Comparison of ENCODE assay signal across 1 cellular context in the genomic region with DNA sequence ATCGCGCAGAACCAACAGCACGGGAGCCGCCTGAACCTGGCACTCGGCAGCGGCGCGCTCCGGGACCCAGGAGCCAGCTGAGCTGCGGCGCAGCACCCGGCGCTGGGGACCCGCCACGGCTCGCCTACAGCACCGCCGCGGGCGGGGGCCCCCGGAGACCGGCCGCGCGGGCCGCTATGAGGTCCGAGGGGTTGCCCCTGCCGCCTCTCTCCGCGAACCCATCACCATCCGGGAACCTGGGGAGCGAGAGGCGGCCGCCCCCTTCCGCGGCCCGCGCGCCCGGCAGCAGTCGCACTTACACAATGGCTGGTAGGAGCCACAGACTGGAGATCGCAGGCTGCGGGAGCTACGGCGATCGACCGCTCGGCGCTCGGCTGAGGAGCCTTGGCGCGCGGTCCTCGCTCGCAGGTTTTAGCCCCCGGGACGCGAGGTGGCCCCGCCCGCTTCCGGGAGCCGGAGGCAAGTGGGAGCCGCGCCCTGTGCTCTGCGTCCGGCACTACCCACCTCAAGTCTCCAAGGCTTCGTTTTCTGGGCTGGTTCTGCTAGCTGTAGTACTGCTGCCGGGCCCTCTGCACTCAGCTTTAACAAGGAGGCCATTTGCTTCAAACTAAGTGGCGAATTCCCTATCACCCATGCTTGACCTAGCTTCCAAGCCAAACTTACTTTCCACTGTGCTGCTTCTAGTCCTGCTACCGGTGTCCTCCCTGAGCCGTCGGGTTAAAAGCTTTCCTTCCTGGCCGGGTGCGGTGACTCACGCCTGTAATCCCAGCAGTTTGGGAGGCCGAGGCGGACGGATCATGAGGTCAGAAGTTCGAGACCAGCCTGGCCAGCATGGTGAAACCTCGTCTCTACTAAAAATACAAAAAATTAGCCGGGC.
TF ChIP-seq lines count a peak whose summit lies in the region.

Gene TPK1, minus strand, starts transcription at position 386 of the 877 bp plus-strand sequence. CDS start 451 bp downstream, outside the sequence.

TF ChIP-seq in HepG2, 621 proteins besides CTCF, POLR2A, EP300 and RAD21 (continued from another document and continues in another):
- TF ChIP-seq HNF1A (IDR thresholded peaks at IDR 0.05; ENCODE audit: low read depth) (no peak), HNF1A (CRISPR knock-in tag; IDR thresholded peaks at IDR 0.05; ENCODE audit: borderline replicate concordance) (peak; percentile 73; the same call in 1 of the 2 replicates), MLX (CRISPR knock-in tag; IDR thresholded peaks at IDR 0.05) (0 out of 2 replicates have a peak, but pooled peaks have one; percentile 21), ZNF33B (CRISPR knock-in tag; IDR thresholded peaks at IDR 0.05) (no peak; the same call in 1 of the 2 replicates), ADNP (CRISPR knock-in tag; IDR thresholded peaks at IDR 0.05) (0 out of 2 replicates have a peak, but pooled peaks have one; percentile 15), ZNF777 (CRISPR knock-in tag; IDR thresholded peaks at IDR 0.05) (peak; percentile 68), NR2F1 (CRISPR knock-in tag; IDR thresholded peaks at IDR 0.05) (no peak), ZNF264 (CRISPR knock-in tag; IDR thresholded peaks at IDR 0.05) (peak; percentile 63; the same call in 1 of the 2 replicates), RXRB (CRISPR knock-in tag; IDR thresholded peaks at IDR 0.05; ENCODE audit: borderline replicate concordance) (peak; percentile 30; the same call in 1 of the 2 replicates), ZNF556 (CRISPR knock-in tag; IDR thresholded peaks at IDR 0.05; ENCODE audit: borderline replicate concordance) (peak; percentile 73; the same call in 1 of the 2 replicates), ELF1 (CRISPR knock-in tag; IDR thresholded peaks at IDR 0.05) (peak; percentile 86), KAT7 (CRISPR knock-in tag; IDR thresholded peaks at IDR 0.05; ENCODE audit: borderline replicate concordance) (peak; percentile 51; the same call in 1 of the 2 replicates), MTA1 (CRISPR knock-in tag; IDR thresholded peaks at IDR 0.05; ENCODE audit: borderline replicate concordance) (peak; percentile 59; the same call in 1 of the 2 replicates), SATB2 (CRISPR knock-in tag; IDR thresholded peaks at IDR 0.05) (0 out of 2 replicates have a peak, but pooled peaks have one; percentile 30), CHD4 (IDR thresholded peaks at IDR 0.05; ENCODE audit: borderline replicate concordance, low read length) (no peak), ZNF124 (CRISPR knock-in tag; IDR thresholded peaks at IDR 0.05) (peak; percentile 70; the same call in 1 of the 2 replicates), SP1 (IDR thresholded peaks at IDR 0.05) (no peak), SP1 (CRISPR knock-in tag; IDR thresholded peaks at IDR 0.05) (peak; percentile 62), U2AF2 (IDR thresholded peaks at IDR 0.05; ENCODE audit: low read depth, low read length) (no peak), KDM5A (IDR thresholded peaks at IDR 0.05; ENCODE audit: borderline replicate concordance, low read length) (no peak), SALL2 (CRISPR knock-in tag; IDR thresholded peaks at IDR 0.05) (peak; percentile 77), TFE3 (CRISPR knock-in tag; IDR thresholded peaks at IDR 0.05) (peak; percentile 67), ZBTB25 (CRISPR knock-in tag; IDR thresholded peaks at IDR 0.05) (peak; percentile 73; the same call in 1 of the 2 replicates), NAIF1 (CRISPR knock-in tag; IDR thresholded peaks at IDR 0.05; ENCODE audit: borderline replicate concordance) (peak; percentile 77; the same call in 1 of the 2 replicates), GABPA (IDR thresholded peaks at IDR 0.05; ENCODE audit: low read depth, low read length) (peak; percentile 70), GABPA (CRISPR knock-in tag; IDR thresholded peaks at IDR 0.05; ENCODE audit: low read depth) (peak; percentile 84), ZNF782 (CRISPR knock-in tag; IDR thresholded peaks at IDR 0.05; ENCODE audit: borderline replicate concordance) (peak; percentile 59; the same call in 1 of the 2 replicates), ZKSCAN5 (CRISPR knock-in tag; IDR thresholded peaks at IDR 0.05) (no peak), TOE1 (CRISPR knock-in tag; IDR thresholded peaks at IDR 0.05) (0 out of 2 replicates have a peak, but pooled peaks have one; percentile 39), NFATC3 (CRISPR knock-in tag; IDR thresholded peaks at IDR 0.05) (no peak), SKI (IDR thresholded peaks at IDR 0.05; ENCODE audit: partially characterized antibody) (peak; percentile 25), ZSCAN12 (CRISPR knock-in tag; IDR thresholded peaks at IDR 0.05) (peak; percentile 82; the same call in 1 of the 2 replicates), SPEN (CRISPR knock-in tag; IDR thresholded peaks at IDR 0.05; ENCODE audit: low read depth) (peak; percentile 49; the same call in 1 of the 2 replicates)
- TF ChIP-seq, protein P1, sequence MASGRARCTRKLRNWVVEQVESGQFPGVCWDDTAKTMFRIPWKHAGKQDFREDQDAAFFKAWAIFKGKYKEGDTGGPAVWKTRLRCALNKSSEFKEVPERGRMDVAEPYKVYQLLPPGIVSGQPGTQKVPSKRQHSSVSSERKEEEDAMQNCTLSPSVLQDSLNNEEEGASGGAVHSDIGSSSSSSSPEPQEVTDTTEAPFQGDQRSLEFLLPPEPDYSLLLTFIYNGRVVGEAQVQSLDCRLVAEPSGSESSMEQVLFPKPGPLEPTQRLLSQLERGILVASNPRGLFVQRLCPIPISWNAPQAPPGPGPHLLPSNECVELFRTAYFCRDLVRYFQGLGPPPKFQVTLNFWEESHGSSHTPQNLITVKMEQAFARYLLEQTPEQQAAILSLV (CRISPR knock-in tag; IDR thresholded peaks at IDR 0.05; ENCODE audit: borderline replicate concordance) = peak; percentile 70; the same call in 1 of the 2 replicates
- TF ChIP-seq, protein P2, sequence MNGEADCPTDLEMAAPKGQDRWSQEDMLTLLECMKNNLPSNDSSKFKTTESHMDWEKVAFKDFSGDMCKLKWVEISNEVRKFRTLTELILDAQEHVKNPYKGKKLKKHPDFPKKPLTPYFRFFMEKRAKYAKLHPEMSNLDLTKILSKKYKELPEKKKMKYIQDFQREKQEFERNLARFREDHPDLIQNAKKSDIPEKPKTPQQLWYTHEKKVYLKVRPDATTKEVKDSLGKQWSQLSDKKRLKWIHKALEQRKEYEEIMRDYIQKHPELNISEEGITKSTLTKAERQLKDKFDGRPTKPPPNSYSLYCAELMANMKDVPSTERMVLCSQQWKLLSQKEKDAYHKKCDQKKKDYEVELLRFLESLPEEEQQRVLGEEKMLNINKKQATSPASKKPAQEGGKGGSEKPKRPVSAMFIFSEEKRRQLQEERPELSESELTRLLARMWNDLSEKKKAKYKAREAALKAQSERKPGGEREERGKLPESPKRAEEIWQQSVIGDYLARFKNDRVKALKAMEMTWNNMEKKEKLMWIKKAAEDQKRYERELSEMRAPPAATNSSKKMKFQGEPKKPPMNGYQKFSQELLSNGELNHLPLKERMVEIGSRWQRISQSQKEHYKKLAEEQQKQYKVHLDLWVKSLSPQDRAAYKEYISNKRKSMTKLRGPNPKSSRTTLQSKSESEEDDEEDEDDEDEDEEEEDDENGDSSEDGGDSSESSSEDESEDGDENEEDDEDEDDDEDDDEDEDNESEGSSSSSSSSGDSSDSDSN (CRISPR knock-in tag; IDR thresholded peaks at IDR 0.05) = peak; percentile 89
- TF ChIP-seq, protein P3, sequence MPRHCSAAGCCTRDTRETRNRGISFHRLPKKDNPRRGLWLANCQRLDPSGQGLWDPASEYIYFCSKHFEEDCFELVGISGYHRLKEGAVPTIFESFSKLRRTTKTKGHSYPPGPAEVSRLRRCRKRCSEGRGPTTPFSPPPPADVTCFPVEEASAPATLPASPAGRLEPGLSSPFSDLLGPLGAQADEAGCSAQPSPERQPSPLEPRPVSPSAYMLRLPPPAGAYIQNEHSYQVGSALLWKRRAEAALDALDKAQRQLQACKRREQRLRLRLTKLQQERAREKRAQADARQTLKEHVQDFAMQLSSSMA (CRISPR knock-in tag; IDR thresholded peaks at IDR 0.05) = peak; percentile 82; the same call in 1 of the 2 replicates
- TF ChIP-seq, protein P4, sequence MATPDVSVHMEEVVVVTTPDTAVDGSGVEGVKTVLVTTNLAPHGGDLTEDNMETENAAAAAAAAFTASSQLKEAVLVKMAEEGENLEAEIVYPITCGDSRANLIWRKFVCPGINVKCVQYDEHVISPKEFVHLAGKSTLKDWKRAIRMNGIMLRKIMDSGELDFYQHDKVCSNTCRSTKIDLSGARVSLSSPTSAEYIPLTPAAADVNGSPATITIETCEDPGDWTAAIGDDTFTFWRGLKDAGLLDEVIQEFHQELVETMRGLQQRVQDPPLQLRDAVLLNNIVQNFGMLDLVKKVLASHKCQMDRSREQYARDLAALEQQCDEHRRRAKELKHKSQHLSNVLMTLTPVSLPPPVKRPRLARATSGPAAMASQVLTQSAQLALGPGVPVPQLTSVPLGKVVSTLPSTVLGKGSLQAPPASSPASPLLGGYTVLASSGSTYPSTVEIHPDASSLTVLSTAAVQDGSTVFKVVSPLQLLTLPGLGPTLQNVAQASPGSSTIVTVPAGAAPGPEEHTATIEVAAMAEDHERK (CRISPR knock-in tag; IDR thresholded peaks at IDR 0.05; ENCODE audit: low read depth) = peak; percentile 58
- TF ChIP-seq, protein P5, sequence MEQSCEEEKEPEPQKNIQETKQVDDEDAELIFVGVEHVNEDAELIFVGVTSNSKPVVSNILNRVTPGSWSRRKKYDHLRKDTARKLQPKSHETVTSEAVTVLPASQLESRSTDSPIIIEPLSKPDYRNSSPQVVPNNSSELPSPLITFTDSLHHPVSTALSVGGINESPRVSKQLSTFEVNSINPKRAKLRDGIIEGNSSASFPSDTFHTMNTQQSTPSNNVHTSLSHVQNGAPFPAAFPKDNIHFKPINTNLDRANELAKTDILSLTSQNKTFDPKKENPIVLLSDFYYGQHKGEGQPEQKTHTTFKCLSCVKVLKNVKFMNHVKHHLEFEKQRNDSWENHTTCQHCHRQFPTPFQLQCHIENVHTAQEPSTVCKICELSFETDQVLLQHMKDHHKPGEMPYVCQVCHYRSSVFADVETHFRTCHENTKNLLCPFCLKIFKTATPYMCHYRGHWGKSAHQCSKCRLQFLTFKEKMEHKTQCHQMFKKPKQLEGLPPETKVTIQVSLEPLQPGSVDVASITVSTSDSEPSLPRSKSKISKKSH (CRISPR knock-in tag; IDR thresholded peaks at IDR 0.05; ENCODE audit: borderline replicate concordance) = peak; percentile 23; the same call in 1 of the 2 replicates
- TF ChIP-seq, protein P6, sequence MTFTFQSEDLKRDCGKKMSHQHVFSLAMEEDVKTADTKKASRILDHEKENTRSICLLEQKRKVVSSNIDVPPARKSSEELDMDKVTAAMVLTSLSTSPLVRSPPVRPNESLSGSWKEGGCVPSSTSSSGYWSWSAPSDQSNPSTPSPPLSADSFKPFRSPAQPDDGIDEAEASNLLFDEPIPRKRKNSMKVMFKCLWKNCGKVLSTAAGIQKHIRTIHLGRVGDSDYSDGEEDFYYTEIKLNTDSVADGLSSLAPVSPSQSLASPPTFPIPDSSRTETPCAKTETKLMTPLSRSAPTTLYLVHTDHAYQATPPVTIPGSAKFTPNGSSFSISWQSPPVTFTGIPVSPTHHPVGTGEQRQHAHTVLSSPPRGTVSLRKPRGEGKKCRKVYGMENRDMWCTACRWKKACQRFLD (CRISPR knock-in tag; IDR thresholded peaks at IDR 0.05; ENCODE audit: borderline replicate concordance) = 0 out of 2 replicates have a peak, but pooled peaks have one; percentile 71
